1 cellular context compared by ENCODE assay signal in genomic region chr12:754238-754816, GRCh38.
TF ChIP-seq lines count a peak whose summit lies in the region.

No MANE protein-coding gene starts in this region.

TF ChIP-seq in IMR-90, 13 proteins besides CTCF, POLR2A, EP300 and RAD21 (continued from another document):
- no peak for TF ChIP-seq BHLHE40 (IDR thresholded peaks at IDR 0.05; ENCODE audit: low read depth, low read length)
- no peak for TF ChIP-seq NFE2L2 (IDR thresholded peaks at IDR 0.05; ENCODE audit: low read depth, low read length)
- TF ChIP-seq CEBPB (IDR thresholded peaks at IDR 0.05; ENCODE audit: low read depth, low read length): no peak
